In genomic region chr1:12125422-12126355, GRCh38 we compare ENCODE assay signal across 1 cellular context.
TF ChIP-seq lines count a peak whose summit lies in the region.

No MANE protein-coding gene starts in this region.

TF ChIP-seq in HepG2, 621 proteins besides CTCF, POLR2A, EP300 and RAD21:
- TF ChIP-seq FOXJ3 (CRISPR knock-in tag; IDR thresholded peaks at IDR 0.05; ENCODE audit: borderline replicate concordance): no peak
- no peak for TF ChIP-seq HNRNPK (IDR thresholded peaks at IDR 0.05; ENCODE audit: low read depth, low read length, poor library complexity, severe bottlenecking)
- no peak for TF ChIP-seq ZNF333 (CRISPR knock-in tag; IDR thresholded peaks at IDR 0.05; ENCODE audit: borderline replicate concordance)
- no peak for TF ChIP-seq ZNF784 (CRISPR knock-in tag; IDR thresholded peaks at IDR 0.05; ENCODE audit: borderline replicate concordance)
- TF ChIP-seq GLI4 (CRISPR knock-in tag; IDR thresholded peaks at IDR 0.05; ENCODE audit: borderline replicate concordance): no peak
- TF ChIP-seq ZNF552 (CRISPR knock-in tag; IDR thresholded peaks at IDR 0.05; ENCODE audit: borderline replicate concordance): no peak
